8 cellular contexts compared by ENCODE assay signal in genomic region chr19:44051654-44052402, GRCh38. TPM values are rescaled to one million over a fixed set of nuclear protein-coding genes. Genes with fewer than 3 reads are reported as not detected.
DNase-seq lines count a peak whose midpoint lies in the region; ATAC-seq, FAIRE-seq and TF ChIP-seq lines count a peak whose summit lies in the region.

Gene ZNF223, plus strand, starts transcription at chr19:44052036. Its CDS starts 3,141 bp downstream, at chr19:44055177.

- H2AFZ ChIP-seq in DND-41 (ENCODE audit: low read depth, low read length) (peak within 1 kb of the TSS; percentile 93), HepG2 (ENCODE audit: low read length) (peak within 1 kb of the TSS; percentile 95)

- in situ Hi-C loops in HepG2 (cut with HindIII; ENCODE audit: extremely low pct_ligation_motif_present, low pct_unique_long_range_greater_than_20kb) = no loop called here

- WGBS in HepG2 (ENCODE audit: low lambda C conversion rate) = 8% methylated on average over 15 of the region's 37 CpGs

- peak; percentile 62 to 78; a peak in 3 of 4 replicates for TF ChIP-seq POLR2A in HepG2 (IDR thresholded peaks at IDR 0.05; ENCODE audit: insufficient read depth in 1 of 2, low read depth in 2 of 2, low read length in 2 of 2)

- peak within 1 kb of the TSS; percentile 67 for H3K4me2 ChIP-seq in DND-41 (ENCODE audit: insufficient read depth, low read length)
- peak within 1 kb of the TSS; percentile 69 for H3K4me2 ChIP-seq in HepG2 (ENCODE audit: low read depth, low read length)

- POLR2A ChIA-PET in activated CD8-positive, alpha-beta T cell treated with anti-CD3 and anti-CD28 coated beads, Interleukin-2, amount 10 ng/mL, durations not matched to agents 7 days and 5 days (lab: Charles Lee) = no interaction called here
- POLR2A ChIA-PET in HepG2 (lab: Yijun Ruan, JAX) = interaction anchor here (0.7 to 3.4 kb wide), 11 partner anchors 9 to 160 kb away, joined by 3 to 17 read pairs (median 6); partner anchors contain the start of genes ZNF224, ZNF226, ZNF227 and ZNF230

- H3K27ac Mint-ChIP-seq in activated CD8-positive, alpha-beta T cell treated with anti-CD3 and anti-CD28 coated beads, Interleukin-2, amount 10 ng/mL, durations not matched to agents 7 days and 5 days = peak within 1 kb of the TSS; percentile 50

- peak within 1 kb of the TSS; percentile 79 for H3K4me3 Mint-ChIP-seq in activated CD8-positive, alpha-beta T cell treated with anti-CD3 and anti-CD28 coated beads, Interleukin-2, amount 10 ng/mL, durations not matched to agents 7 days and 5 days

- DNase-seq in DND-41 (peak; percentile 82), NCI-H69 (lab: John Stamatoyannopoulos, UW) (peak; percentile 99), HepG2 (ENCODE audit: low spot score) (peak; percentile 94)
- peak; percentile 35 for DNase-seq in activated CD8-positive, alpha-beta T cell treated with anti-CD3 and anti-CD28 coated beads, Interleukin-2, amount 10 ng/mL, durations not matched to agents 7 days and 5 days
- peak; percentile 39 for DNase-seq in effector CD4-positive, alpha-beta T cell
- peak; percentile 54 for DNase-seq in stimulated activated CD4-positive, alpha-beta T cell treated with anti-CD3 and anti-CD28 coated beads, Interleukin-1b, Interleukin-23, amount 100 ng/mL, for 48 hours

- ATAC-seq in DND-41 (ENCODE audit: insufficient read depth, low read depth) (peak; percentile 97), HG03039 (IDR thresholded peaks at IDR 0.05; ENCODE audit: unreplicated experiment) (peak; percentile 67), HepG2 (peak; percentile 99), HG03196 (IDR thresholded peaks at IDR 0.05; ENCODE audit: unreplicated experiment) (no peak)
- peak; percentile 42 for ATAC-seq in activated CD8-positive, alpha-beta T cell treated with anti-CD3 and anti-CD28 coated beads, Interleukin-2, amount 10 ng/mL, durations not matched to agents 7 days and 5 days

- no peak for TF ChIP-seq CTCF in DND-41 (IDR thresholded peaks at IDR 0.05; ENCODE audit: borderline replicate concordance, extremely low read depth, low read length, poor library complexity, severe bottlenecking)
- no peak for TF ChIP-seq CTCF in HepG2 (CRISPR knock-in tag; IDR thresholded peaks at IDR 0.05)

- H3K36me3 ChIP-seq in DND-41 (ENCODE audit: insufficient read depth, low read length) (peaks cover 4% of the 10 kb centered on the region), HepG2 (replicated peaks in 1 of 2; ENCODE audit: control insufficient read depth in 1 of 2, insufficient read depth in 2 of 2, low read length in 2 of 2) (0 out of 5 replicates have a peak, but pooled peaks cover 1 to 8% of the 10 kb centered on the region in 2 experiments)

- H3K27ac ChIP-seq in DND-41 (ENCODE audit: low read length) = peak within 1 kb of the TSS; percentile 68
- peak within 1 kb of the TSS; percentile 89 for H3K27ac ChIP-seq in HepG2 (ENCODE audit: extremely low read length, insufficient read depth, low read length)

- H3K36me3 Mint-ChIP-seq in activated CD8-positive, alpha-beta T cell treated with anti-CD3 and anti-CD28 coated beads, Interleukin-2, amount 10 ng/mL, durations not matched to agents 7 days and 5 days (ENCODE audit: low read depth) = peaks cover 31% of the 10 kb centered on the region

- H3K9me3 ChIP-seq in DND-41 (ENCODE audit: insufficient read depth, low read length, severe bottlenecking) = no peaks in the 10 kb centered on the region
- no peaks in the 10 kb centered on the region for H3K9me3 ChIP-seq in HepG2 (ENCODE audit: low read length)

- H3K4me1 ChIP-seq in DND-41 (ENCODE audit: insufficient read depth, low read length) (peaks cover 18% of the 10 kb centered on the region), HepG2 (ENCODE audit: insufficient read depth, low read length) (peaks cover 32% of the 10 kb centered on the region)

- H4K20me1 ChIP-seq in DND-41 (ENCODE audit: insufficient read depth, low read length) (no peaks in the 10 kb centered on the region), HepG2 (ENCODE audit: insufficient read depth, low read length) (no peaks in the 10 kb centered on the region)

- TF ChIP-seq EP300 in HepG2 (IDR thresholded peaks at IDR 0.05; ENCODE audit: low read depth in 2 of 2, low read length in 2 of 2) = peak in 1 of 2 experiments; percentile 30; a peak in 1 of 4 replicates
- TF ChIP-seq EP300 in HepG2 (CRISPR knock-in tag; IDR thresholded peaks at IDR 0.05; ENCODE audit: borderline replicate concordance) = no peak

- peak within 1 kb of the TSS; percentile 26 to 73; a peak in 3 of 4 replicates for H3K4me3 ChIP-seq in DND-41 (ENCODE audit: low read depth in 1 of 2, low read length in 2 of 2)
- H3K4me3 ChIP-seq in HepG2 (replicated peaks in 1 of 3; ENCODE audit: insufficient read depth in 1 of 3, low read depth in 2 of 3, low read length in 3 of 3) = peak within 1 kb of the TSS; percentile 73 to 78 (median 78)

- no peaks in the 10 kb centered on the region for H3K27me3 Mint-ChIP-seq in activated CD8-positive, alpha-beta T cell treated with anti-CD3 and anti-CD28 coated beads, Interleukin-2, amount 10 ng/mL, durations not matched to agents 7 days and 5 days (ENCODE audit: low read depth)

- no peak for TF ChIP-seq RAD21 in HepG2 (CRISPR knock-in tag; IDR thresholded peaks at IDR 0.05)

- peak; percentile 89 for FAIRE-seq in HepG2 (lab: Jason Lieb, UNC)

- CTCF ChIA-PET in activated CD8-positive, alpha-beta T cell treated with anti-CD3 and anti-CD28 coated beads, Interleukin-2, amount 10 ng/mL, durations not matched to agents 7 days and 5 days (lab: Charles Lee) = interaction anchor here (1.7 kb wide), 1 partner anchor 43 kb away, joined by 5 read pairs; no protein-coding TSS in a partner anchor
- CTCF ChIA-PET in HepG2 (lab: Yijun Ruan, JAX; ENCODE audit: low intra/inter-chr PET ratio, low total read pairs) = no interaction called here

- H3K27me3 ChIP-seq in DND-41 (ENCODE audit: insufficient read depth, low read length, poor library complexity) (no peaks in the 10 kb centered on the region), HepG2 (ENCODE audit: control insufficient read depth in 1 of 2, insufficient read depth in 2 of 2, low read length in 2 of 2) (no peaks in the 10 kb centered on the region; a peak in 1 of 5 replicates)

- BruUV-seq in HepG2 (replicated peaks; lab: Mats Ljungman, UMichigan) = no TSS peak

- H3K79me2 ChIP-seq in DND-41 (ENCODE audit: insufficient read depth, low read length) (peaks cover 2% of the 10 kb centered on the region; the same call in 1 of the 2 replicates), HepG2 (ENCODE audit: insufficient read depth, low read length) (peaks cover 4% of the 10 kb centered on the region)

- H3K9me3 Mint-ChIP-seq in activated CD8-positive, alpha-beta T cell treated with anti-CD3 and anti-CD28 coated beads, Interleukin-2, amount 10 ng/mL, durations not matched to agents 7 days and 5 days (ENCODE audit: insufficient read depth) = peaks cover 16% of the 10 kb centered on the region

- peak within 1 kb of the TSS; percentile 51 for H3K9ac ChIP-seq in DND-41 (ENCODE audit: low read depth, low read length)
- H3K9ac ChIP-seq in HepG2 (ENCODE audit: insufficient read depth, low read depth, low read length) = peak within 1 kb of the TSS; percentile 82

- H3K4me1 Mint-ChIP-seq in activated CD8-positive, alpha-beta T cell treated with anti-CD3 and anti-CD28 coated beads, Interleukin-2, amount 10 ng/mL, durations not matched to agents 7 days and 5 days (ENCODE audit: low read depth) = peaks cover 20% of the 10 kb centered on the region

- intact Hi-C loops in HepG2 (cut with micrococcal nuclease; ENCODE audit: unreplicated experiment) = no loop called here

TF ChIP-seq in HepG2, 621 proteins besides CTCF, POLR2A, EP300 and RAD21 (continues in another document):
- peak; percentile 79 for TF ChIP-seq HDAC1 (CRISPR knock-in tag; IDR thresholded peaks at IDR 0.05)
- peak; percentile 91; the same call in 1 of the 2 replicates for TF ChIP-seq ZNF335 (CRISPR knock-in tag; IDR thresholded peaks at IDR 0.05)
- TF ChIP-seq, protein P1, sequence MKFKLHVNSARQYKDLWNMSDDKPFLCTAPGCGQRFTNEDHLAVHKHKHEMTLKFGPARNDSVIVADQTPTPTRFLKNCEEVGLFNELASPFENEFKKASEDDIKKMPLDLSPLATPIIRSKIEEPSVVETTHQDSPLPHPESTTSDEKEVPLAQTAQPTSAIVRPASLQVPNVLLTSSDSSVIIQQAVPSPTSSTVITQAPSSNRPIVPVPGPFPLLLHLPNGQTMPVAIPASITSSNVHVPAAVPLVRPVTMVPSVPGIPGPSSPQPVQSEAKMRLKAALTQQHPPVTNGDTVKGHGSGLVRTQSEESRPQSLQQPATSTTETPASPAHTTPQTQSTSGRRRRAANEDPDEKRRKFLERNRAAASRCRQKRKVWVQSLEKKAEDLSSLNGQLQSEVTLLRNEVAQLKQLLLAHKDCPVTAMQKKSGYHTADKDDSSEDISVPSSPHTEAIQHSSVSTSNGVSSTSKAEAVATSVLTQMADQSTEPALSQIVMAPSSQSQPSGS (CRISPR knock-in tag; IDR thresholded peaks at IDR 0.05) = 0 out of 2 replicates have a peak, but pooled peaks have one; percentile 18
- peak; percentile 45; the same call in 1 of the 2 replicates for TF ChIP-seq NFYC (CRISPR knock-in tag; IDR thresholded peaks at IDR 0.05)
- peak; percentile 97 for TF ChIP-seq ELF1 (CRISPR knock-in tag; IDR thresholded peaks at IDR 0.05)

RNA-seq across cellular contexts. Expression of gene ZNF223, which starts in this region (rescaled TPM):
- not detected for total RNA-seq in activated CD8-positive, alpha-beta T cell treated with anti-CD3 and anti-CD28 coated beads, Interleukin-2, amount 10 ng/mL, durations not matched to agents 7 days and 5 days
- 4.8 and 5.6 TPM in 2 replicates for total RNA-seq in HepG2 (2016; rRNA removed; fragmentation: Illumina TruSeq; extraction: Trizol)
- total RNA-seq in HepG2 (2016; cell fraction: cytosol; rRNA removed; fragmentation: Illumina TruSeq; extraction: Trizol; ENCODE audit: low read depth) = 0.61 and 0.79 TPM in 2 replicates
- 4.7 and 7.0 TPM in 2 replicates for total RNA-seq in HepG2 (2016; cell fraction: insoluble cytoplasmic fraction; rRNA removed; fragmentation: Illumina TruSeq; extraction: Trizol)
- total RNA-seq in HepG2 (2016; cell fraction: membrane; rRNA removed; fragmentation: Illumina TruSeq; extraction: Trizol) = 2.3 and 3.2 TPM in 2 replicates
- 4.8 and 4.9 TPM in 2 replicates for total RNA-seq in HepG2 (2016; cell fraction: nucleus; rRNA removed; fragmentation: Illumina TruSeq; extraction: Trizol)
- polyA plus RNA-seq in HepG2 (2011; rRNA removed) = 2.0 and 2.2 TPM in 2 replicates
- polyA plus RNA-seq in HepG2 (2011; cell fraction: cytosol; rRNA removed) = 0.64 and 1.9 TPM in 2 replicates
- 2.8 and 3.6 TPM in 2 replicates for polyA plus RNA-seq in HepG2 (2011; cell fraction: nucleus; rRNA removed)
- polyA plus RNA-seq in HepG2 (2012) = 2.2 and 2.8 TPM in 2 replicates
- 0.11 and 0.19 TPM in 2 replicates for polyA plus RNA-seq in HepG2 (2016; cell fraction: cytosol; fragmentation: Illumina TruSeq; extraction: Trizol; ENCODE audit: low read depth)
- 2.9 and 3.7 TPM in 2 replicates for polyA plus RNA-seq in HepG2 (2016; cell fraction: insoluble cytoplasmic fraction; fragmentation: Illumina TruSeq; extraction: Trizol; ENCODE audit: low read depth)
- 0.66 and 0.68 TPM in 2 replicates for polyA plus RNA-seq in HepG2 (2016; cell fraction: membrane; fragmentation: Illumina TruSeq; extraction: Trizol; ENCODE audit: low read depth)
- polyA plus RNA-seq in HepG2 (2016; cell fraction: nucleus; fragmentation: Illumina TruSeq; extraction: Trizol; ENCODE audit: insufficient read depth, low read depth) = 5.2 and 9.6 TPM in 2 replicates
- 0.87 and 2.0 TPM in 2 replicates for polyA minus RNA-seq in HepG2 (2011; rRNA and poly(A)+ RNA removed; ENCODE audit: low replicate concordance)
- polyA minus RNA-seq in HepG2 (2011; cell fraction: cytosol; rRNA and poly(A)+ RNA removed) = 0.99 and 1.8 TPM in 2 replicates
- polyA minus RNA-seq in HepG2 (2011; cell fraction: nucleus; rRNA and poly(A)+ RNA removed) = 4.5 and 11.2 TPM in 2 replicates

Comparison
In these comparisons a context has a peak if more than half of its experiments do, and no peak if none do; other contexts are left out.
1. Peak in DNase-seq and ATAC-seq in activated CD8-positive, alpha-beta T cell treated with anti-CD3 and anti-CD28 coated beads, Interleukin-2, amount 10 ng/mL, durations not matched to agents 7 days and 5 days; RNA of the gene not detected or under 1 TPM.
2. DNase-seq: peak in every context shown above with its lines; median percentile 99 in NCI-H69; 94 in HepG2; 82 in DND-41; 54 in stimulated activated CD4-positive, alpha-beta T cell treated with anti-CD3 and anti-CD28 coated beads, Interleukin-1b, Interleukin-23, amount 100 ng/mL, for 48 hours; 39 in effector CD4-positive, alpha-beta T cell; 35 in activated CD8-positive, alpha-beta T cell treated with anti-CD3 and anti-CD28 coated beads, Interleukin-2, amount 10 ng/mL, durations not matched to agents 7 days and 5 days.